In the genomic region with DNA sequence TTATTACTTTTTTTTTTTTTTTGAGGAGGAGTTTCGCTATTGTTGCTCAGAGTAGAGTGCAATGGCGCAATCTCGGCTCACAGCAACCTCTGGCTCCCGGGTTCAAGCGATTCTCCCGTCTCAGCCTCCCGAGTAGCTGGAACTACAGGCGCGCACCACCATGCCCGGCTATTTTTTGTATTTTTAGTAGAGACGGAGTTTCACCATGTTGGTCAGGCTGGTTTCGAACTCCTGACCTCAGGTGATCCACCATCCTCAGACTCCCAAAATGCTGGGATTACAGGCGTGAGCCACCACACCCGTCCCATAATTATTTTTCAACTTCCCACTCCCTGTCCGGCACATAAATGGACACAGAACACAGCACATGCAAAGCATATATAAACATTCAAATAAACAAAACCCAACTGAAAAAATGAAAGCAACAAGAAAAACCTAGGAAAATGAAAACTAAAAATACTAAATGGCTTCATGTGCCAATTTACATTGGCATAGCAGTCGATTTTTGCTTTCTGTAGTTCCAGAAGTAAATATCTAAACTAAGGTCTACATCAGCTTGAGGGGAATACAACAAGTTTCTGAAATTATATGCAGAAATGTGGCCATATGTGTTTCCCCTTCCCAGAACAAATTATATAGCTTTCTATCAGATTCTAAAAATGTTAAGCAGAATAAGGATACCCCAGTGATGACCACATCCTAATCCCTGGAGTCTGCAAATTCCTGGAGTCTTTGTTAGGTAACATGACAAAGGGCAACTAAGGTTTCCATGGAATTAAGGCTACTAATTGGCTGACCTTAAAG, we compare ENCODE assay signal across 12 cellular contexts.
DNase-seq lines count a peak whose midpoint lies in the region; ATAC-seq, FAIRE-seq and TF ChIP-seq lines count a peak whose summit lies in the region.
"Had no signal": no experiment of that assay in that cellular context is flagged by ENCODE, and none has a peak within 500 bp of the region (broad histone marks: within the 10 kb centered on the region; RNA-seq: fewer than 3 reads in every experiment).

No MANE protein-coding gene starts in this region.

- no peak for ATAC-seq in activated CD8-positive, alpha-beta memory T cell treated with anti-CD3 and anti-CD28 coated beads, Interleukin-2, amount 10 ng/mL, durations not matched to agents 7 days and 5 days
- ATAC-seq in GM12878 (no peak), HG03175 (IDR thresholded peaks at IDR 0.05; ENCODE audit: unreplicated experiment) (no peak)

- RAD21 ChIA-PET in GM12878 (lab: Charles Lee; ENCODE audit: unreplicated experiment): no interaction called here

- no peak for FAIRE-seq in GM12878 (lab: Jason Lieb, UNC)

- H3K27ac Mint-ChIP-seq in activated CD8-positive, alpha-beta memory T cell treated with anti-CD3 and anti-CD28 coated beads, Interleukin-2, amount 10 ng/mL, durations not matched to agents 7 days and 5 days: peak overlapping the region; percentile 83

- peaks cover 38% of the 10 kb centered on the region for H3K4me1 Mint-ChIP-seq in activated CD8-positive, alpha-beta memory T cell treated with anti-CD3 and anti-CD28 coated beads, Interleukin-2, amount 10 ng/mL, durations not matched to agents 7 days and 5 days

- H3K4me3 Mint-ChIP-seq in activated CD8-positive, alpha-beta memory T cell treated with anti-CD3 and anti-CD28 coated beads, Interleukin-2, amount 10 ng/mL, durations not matched to agents 7 days and 5 days: peak overlapping the region; percentile 53

- in situ Hi-C loops in GM12878 (cut with MboI): no loop called here

- H3K36me3 Mint-ChIP-seq in activated CD8-positive, alpha-beta memory T cell treated with anti-CD3 and anti-CD28 coated beads, Interleukin-2, amount 10 ng/mL, durations not matched to agents 7 days and 5 days: peaks cover 17% of the 10 kb centered on the region

- H3K27me3 ChIP-seq in NT2/D1 (ENCODE audit: insufficient read depth, insufficient read length) (no peaks in the 10 kb centered on the region), GM12878 (replicated peaks in 1 of 2; ENCODE audit: control insufficient read depth in 2 of 2, insufficient read depth in 2 of 2, low read length in 1 of 2) (no peaks in the 10 kb centered on the region), spleen (replicated peaks in 1 of 7) (no peaks in the 10 kb centered on the region)

- CTCF ChIA-PET in activated CD8-positive, alpha-beta memory T cell treated with anti-CD3 and anti-CD28 coated beads, Interleukin-2, amount 10 ng/mL, durations not matched to agents 7 days and 5 days (lab: Charles Lee): interaction anchor here (0.9 kb wide), 1 partner anchor 14 kb away, joined by 3 read pairs; no protein-coding TSS in a partner anchor
- CTCF ChIA-PET in GM12878 (lab: Yijun Ruan, JAX): no interaction called here

- H2AFZ ChIP-seq in GM12878 (ENCODE audit: control insufficient read depth, low read depth, low read length): no peak overlapping the region

- no peak for TF ChIP-seq RAD21 in GM12878 (IDR thresholded peaks at IDR 0.05; ENCODE audit: insufficient read depth, low read depth, low read length)

- no TSS peak for BruUV-seq in GM12878 (replicated peaks; lab: Mats Ljungman, UMichigan)

- no peak for TF ChIP-seq EP300 in GM12878 (IDR thresholded peaks at IDR 0.05; ENCODE audit: borderline replicate concordance in 1 of 2, control insufficient read depth in 1 of 2, low read depth in 2 of 2, low read length in 2 of 2)

- H3K27ac ChIP-seq in GM12878 (ENCODE audit: control insufficient read depth, insufficient read depth) (peak overlapping the region; percentile 54; the same call in 1 of the 2 replicates), spleen (peak overlapping the region in 7 of 8 donors; percentile 96 to 100 (median 99))

- intact Hi-C loops in GM12878 (cut with micrococcal nuclease; ENCODE audit: unreplicated experiment): no loop called here
- intact Hi-C loops in spleen (cut with DNase I; ENCODE audit: low total_unique reads): no loop called here

- POLR2A ChIA-PET in GM12878 (lab: Charles Lee): interaction anchor here (0.6 to 1.5 kb wide), 4 partner anchors 14 to 933 kb away, joined by 3 to 5 read pairs (median 4); a partner anchor contains a TSS

- DNase-seq in activated CD8-positive, alpha-beta memory T cell treated with anti-CD3 and anti-CD28 coated beads, Interleukin-2, amount 10 ng/mL, durations not matched to agents 7 days and 5 days: no peak
- no peak for DNase-seq in activated CD8-positive, alpha-beta memory T cell treated with anti-CD3 and anti-CD28 coated beads for 24 hours
- DNase-seq in NT2/D1 (ENCODE audit: low read depth, low spot score) (no peak), GM12878 (ENCODE audit: low read depth, low spot score) (no peak), spleen (no peak), OCI-M2 (lab: John Stamatoyannopoulos, UW; ENCODE audit: unreplicated experiment) (no peak), NCI-H345 treated with DMSO at 0.1 percent for 48 hours (lab: John Stamatoyannopoulos, UW; ENCODE audit: unreplicated experiment) (no peak)
- DNase-seq: midbrain, NCI-H1105 treated with DMSO at 0.1 percent for 48 hours, NCI-H774 had no signal

- H3K4me3 ChIP-seq in NT2/D1 (ENCODE audit: insufficient read length, low read depth) (peak overlapping the region; percentile 24), GM12878 (0 out of 2 replicates have a peak overlapping the region, but pooled peaks have one; percentile 10), spleen (no peak overlapping the region)

- SMC1A ChIA-PET in GM12878 (lab: Charles Lee; ENCODE audit: uncharacterized antibody, unreplicated experiment): interaction anchor here (3.0 kb wide), 1 partner anchor 15 kb away, joined by 19 read pairs; a partner anchor contains a TSS

- TF ChIP-seq POLR2A in GM12878 (IDR thresholded peaks at IDR 0.05; ENCODE audit: low read depth, low read length): no peak
- TF ChIP-seq POLR2A in spleen (IDR thresholded peaks at IDR 0.05): no peak

- H3K4me2 ChIP-seq in GM12878 (ENCODE audit: control insufficient read depth, insufficient read depth): peak overlapping the region; percentile 31; the same call in 1 of the 2 replicates

- TF ChIP-seq CTCF in GM12878 (IDR thresholded peaks at IDR 0.05 in 2 of 3, conservative IDR thresholded peaks at IDR 0.05 in 1 of 3; ENCODE audit: control insufficient read depth in 2 of 3, extremely low read depth in 1 of 3, insufficient read depth in 1 of 3, low read depth in 3 of 3, low read length in 3 of 3) (no peak), spleen (IDR thresholded peaks at IDR 0.05 in 8 of 11, conservative IDR thresholded peaks at IDR 0.05 in 3 of 11) (no peak)

- 88% methylated on average over 14 of the region's 16 CpGs for WGBS in GM12878 (ENCODE audit: insufficient coverage, insufficient replicate concordance, low lambda C conversion rate, missing lambda C conversion rate)
- WGBS in spleen, 5 donors: 92 to 97% (median 95%) methylated on average over 16 of the region's 16 CpGs

- H3K9me3 ChIP-seq in NT2/D1 (ENCODE audit: insufficient read depth, low read length) (no peaks in the 10 kb centered on the region), GM12878 (replicated peaks; ENCODE audit: control insufficient read depth, insufficient read depth, low read length) (no peaks in the 10 kb centered on the region), spleen (no peaks in the 10 kb centered on the region)
- H3K9me3 ChIP-seq: thoracic aorta had no signal

- H3K36me3 ChIP-seq in NT2/D1 (ENCODE audit: insufficient read depth, insufficient read length, low read length): peaks cover 8% of the 10 kb centered on the region
- H3K36me3 ChIP-seq in GM12878 (ENCODE audit: control insufficient read depth in 2 of 2, insufficient read depth in 2 of 2, low read length in 1 of 2): no peaks in the 10 kb centered on the region
- no peaks in the 10 kb centered on the region for H3K36me3 ChIP-seq in spleen
- H3K36me3 ChIP-seq: thoracic aorta had no signal

- H3K27me3 Mint-ChIP-seq in activated CD8-positive, alpha-beta memory T cell treated with anti-CD3 and anti-CD28 coated beads, Interleukin-2, amount 10 ng/mL, durations not matched to agents 7 days and 5 days: no peaks in the 10 kb centered on the region

- H3K4me1 ChIP-seq in NT2/D1 (ENCODE audit: insufficient read depth, insufficient read length) (no peaks in the 10 kb centered on the region), GM12878 (ENCODE audit: control insufficient read depth, insufficient read depth, low read length) (peaks cover 12% of the 10 kb centered on the region), spleen (peaks cover 0 to 56% (median 24%) of the 10 kb centered on the region in 6 donors)

- peaks cover 24% of the 10 kb centered on the region for H3K79me2 ChIP-seq in GM12878 (ENCODE audit: control insufficient read depth, insufficient read depth, low read length)

- H3K9me3 Mint-ChIP-seq in activated CD8-positive, alpha-beta memory T cell treated with anti-CD3 and anti-CD28 coated beads, Interleukin-2, amount 10 ng/mL, durations not matched to agents 7 days and 5 days (ENCODE audit: low read depth): no peaks in the 10 kb centered on the region

- H4K20me1 ChIP-seq in GM12878 (ENCODE audit: control insufficient read depth, insufficient read depth): no peaks in the 10 kb centered on the region; the same call in 1 of the 2 replicates

- H3K9ac ChIP-seq in NT2/D1 (ENCODE audit: insufficient read length, low read depth) (peak overlapping the region; percentile 50), GM12878 (ENCODE audit: control insufficient read depth, insufficient read depth, low read length) (no peak overlapping the region; the same call in 1 of the 2 replicates)

Comparison
In these comparisons a context has a peak if more than half of its experiments do, and no peak if none do; other contexts are left out.
1. H3K4me3 ChIP-seq: peak in NT2/D1 (single experiment) and GM12878 (single experiment); none in spleen (0 of 8).